Comparison of ENCODE assay signal across 1 cellular context in genomic region chrX:15855562-15856256, GRCh38.
TF ChIP-seq lines count a peak whose summit lies in the region.

No MANE protein-coding gene starts in this region.

TF ChIP-seq in HepG2, 621 proteins besides CTCF, POLR2A, EP300 and RAD21:
- no peak for TF ChIP-seq MXD1 (CRISPR knock-in tag; IDR thresholded peaks at IDR 0.05)
- no peak for TF ChIP-seq ZNF329 (CRISPR knock-in tag; IDR thresholded peaks at IDR 0.05; ENCODE audit: low read depth)
- no peak for TF ChIP-seq ZKSCAN1 (IDR thresholded peaks at IDR 0.05; ENCODE audit: low read length)
- no peak for TF ChIP-seq ZNF251 (CRISPR knock-in tag; IDR thresholded peaks at IDR 0.05)
- peak in 1 of 2 experiments; percentile 19; a peak in 1 of 4 replicates for TF ChIP-seq REST (IDR thresholded peaks at IDR 0.05; ENCODE audit: borderline replicate concordance in 1 of 2, low read depth in 1 of 2, low read length in 2 of 2)
- no peak for TF ChIP-seq ZNF549 (CRISPR knock-in tag; IDR thresholded peaks at IDR 0.05)
- TF ChIP-seq RERE (CRISPR knock-in tag; IDR thresholded peaks at IDR 0.05; ENCODE audit: low read depth) = no peak
- TF ChIP-seq ZSCAN29 (CRISPR knock-in tag; conservative IDR thresholded peaks at IDR 0.05) = no peak
